ENCODE assay signal across 18 cellular contexts in genomic region chr4:1983053-1983845, GRCh38. TPM values are rescaled to one million over a fixed set of nuclear protein-coding genes. Genes with fewer than 3 reads are reported as not detected.
DNase-seq lines count a peak whose midpoint lies in the region; ATAC-seq and TF ChIP-seq lines count a peak whose summit lies in the region.
"Had no signal": no experiment of that assay in that cellular context is flagged by ENCODE, and none has a peak within 500 bp of the region (broad histone marks: within the 10 kb centered on the region; RNA-seq: fewer than 3 reads in every experiment).

No MANE protein-coding gene starts in this region.

- TF ChIP-seq CTCF in natural killer cell (IDR thresholded peaks at IDR 0.05) (no peak), RWPE1 (conservative IDR thresholded peaks at IDR 0.05; ENCODE audit: low read depth) (no peak), nephron progenitor cell (IDR thresholded peaks at IDR 0.05) (no peak)

- no peak for ATAC-seq in natural killer cell treated with Interleukin-12 subunit alpha and Interleukin-12 subunit beta and Interleukin-15 and Interleukin-18, amount 100 ng/mL, for 72 hours
- ATAC-seq in natural killer cell: no peak
- no peak for ATAC-seq in stimulated activated memory B cell treated with anti-CD40 and anti-IgM and Interleukin-4, amounts not matched to agents 10 μg/mL and 1 μg/mL and 100 μg/mL, for 72 hours

- CTCF ChIA-PET in RWPE1 (lab: Yijun Ruan, JAX): no interaction called here

- in situ Hi-C loops in HAP-1 (cut with MboI; ENCODE audit: low sequenced_read_pairs): no loop called here

- H3K4me1 ChIP-seq in HAP-1: no peaks in the 10 kb centered on the region

- H3K27me3 Mint-ChIP-seq in natural killer cell treated with Interleukin-12 subunit alpha and Interleukin-12 subunit beta and Interleukin-15 and Interleukin-18, amount 100 ng/mL, for 72 hours: no peaks in the 10 kb centered on the region
- H3K27me3 Mint-ChIP-seq in natural killer cell (ENCODE audit: low read depth in 2 of 2): no peaks in the 10 kb centered on the region
- H3K27me3 Mint-ChIP-seq in nephron progenitor cell (ENCODE audit: low read depth, poor library complexity): no peaks in the 10 kb centered on the region
- H3K27me3 Mint-ChIP-seq in stimulated activated memory B cell treated with anti-CD40 and anti-IgM and Interleukin-4, amounts not matched to agents 10 μg/mL and 1 μg/mL and 100 μg/mL, for 72 hours: no peaks in the 10 kb centered on the region
- H3K27me3 Mint-ChIP-seq: CD4-positive, alpha-beta memory T cell had no signal

- H3K36me3 Mint-ChIP-seq in natural killer cell treated with Interleukin-12 subunit alpha and Interleukin-12 subunit beta and Interleukin-15 and Interleukin-18, amount 100 ng/mL, for 72 hours: peaks cover 10% of the 10 kb centered on the region
- H3K36me3 Mint-ChIP-seq in natural killer cell (no peaks in the 10 kb centered on the region), nephron progenitor cell (ENCODE audit: low read depth) (peaks cover 38% of the 10 kb centered on the region)
- H3K36me3 Mint-ChIP-seq in stimulated activated memory B cell treated with anti-CD40 and anti-IgM and Interleukin-4, amounts not matched to agents 10 μg/mL and 1 μg/mL and 100 μg/mL, for 72 hours: peaks cover 51% of the 10 kb centered on the region

- H3K27ac ChIP-seq in RWPE1: peak overlapping the region; percentile 64

- POLR2A ChIA-PET in RWPE1 (lab: Yijun Ruan, JAX; ENCODE audit: low non-redundant PET): no interaction called here

- no peaks in the 10 kb centered on the region for H3K9me3 ChIP-seq in HAP-1
- H3K9me3 ChIP-seq: transverse colon had no signal

- peaks cover 89% of the 10 kb centered on the region for H3K36me3 ChIP-seq in HAP-1 (replicated peaks)

- no peak overlapping the region for H3K4me3 ChIP-seq in HAP-1
- H3K4me3 ChIP-seq: transverse colon had no signal

- no peak overlapping the region for H3K27ac Mint-ChIP-seq in natural killer cell treated with Interleukin-12 subunit alpha and Interleukin-12 subunit beta and Interleukin-15 and Interleukin-18, amount 100 ng/mL, for 72 hours
- H3K27ac Mint-ChIP-seq in natural killer cell (no peak overlapping the region), nephron progenitor cell (peak overlapping the region; percentile 90)
- no peak overlapping the region for H3K27ac Mint-ChIP-seq in stimulated activated memory B cell treated with anti-CD40 and anti-IgM and Interleukin-4, amounts not matched to agents 10 μg/mL and 1 μg/mL and 100 μg/mL, for 72 hours
- H3K27ac Mint-ChIP-seq: CD4-positive, alpha-beta memory T cell had no signal

- DNase-seq in natural killer cell treated with Interleukin-12 subunit alpha and Interleukin-12 subunit beta and Interleukin-15 and Interleukin-18, amount 100 ng/mL, for 72 hours (ENCODE audit: low spot score): peak; percentile 54
- DNase-seq in natural killer cell (no peak), RWPE1 (ENCODE audit: low spot score) (no peak), nephron progenitor cell (no peak), DMS53 treated with DMSO at 0.1 percent for 48 hours (lab: John Stamatoyannopoulos, UW; ENCODE audit: unreplicated experiment) (no peak), HAP-1 (ENCODE audit: low spot score in 2 of 2) (no peak)
- DNase-seq in effector CD4-positive, alpha-beta T cell: no peak
- DNase-seq: activated naive CD4-positive, alpha-beta T cell; anterior cingulate cortex; CD4-positive, alpha-beta memory T cell; DMS79 treated with DMSO at 0.1 percent for 48 hours; NCI-H1436; NCI-H526; retina; stimulated activated naive CD4-positive, alpha-beta T cell; T-helper 2 cell; transverse colon had no signal

- no peaks in the 10 kb centered on the region for H3K27me3 ChIP-seq in HAP-1 (ENCODE audit: low read depth)
- H3K27me3 ChIP-seq: transverse colon had no signal

- no peak overlapping the region for H3K4me3 Mint-ChIP-seq in natural killer cell treated with Interleukin-12 subunit alpha and Interleukin-12 subunit beta and Interleukin-15 and Interleukin-18, amount 100 ng/mL, for 72 hours
- H3K4me3 Mint-ChIP-seq in natural killer cell (no peak overlapping the region), nephron progenitor cell (no peak overlapping the region)
- no peak overlapping the region for H3K4me3 Mint-ChIP-seq in stimulated activated memory B cell treated with anti-CD40 and anti-IgM and Interleukin-4, amounts not matched to agents 10 μg/mL and 1 μg/mL and 100 μg/mL, for 72 hours
- H3K4me3 Mint-ChIP-seq: CD4-positive, alpha-beta memory T cell had no signal

- H3K9me3 Mint-ChIP-seq in natural killer cell treated with Interleukin-12 subunit alpha and Interleukin-12 subunit beta and Interleukin-15 and Interleukin-18, amount 100 ng/mL, for 72 hours: no peaks in the 10 kb centered on the region
- H3K9me3 Mint-ChIP-seq in natural killer cell (no peaks in the 10 kb centered on the region), nephron progenitor cell (no peaks in the 10 kb centered on the region)
- no peaks in the 10 kb centered on the region for H3K9me3 Mint-ChIP-seq in stimulated activated memory B cell treated with anti-CD40 and anti-IgM and Interleukin-4, amounts not matched to agents 10 μg/mL and 1 μg/mL and 100 μg/mL, for 72 hours
- H3K9me3 Mint-ChIP-seq: CD4-positive, alpha-beta memory T cell had no signal

- intact Hi-C loops in natural killer cell (cut with micrococcal nuclease): no loop called here

- peaks cover 0 to 11% of the 10 kb centered on the region in 2 donors for H3K4me1 Mint-ChIP-seq in natural killer cell treated with Interleukin-12 subunit alpha and Interleukin-12 subunit beta and Interleukin-15 and Interleukin-18, amount 100 ng/mL, for 72 hours (ENCODE audit: low read depth in 2 of 2)
- H3K4me1 Mint-ChIP-seq in natural killer cell (peaks cover 5 to 9% of the 10 kb centered on the region in 2 donors), nephron progenitor cell (peaks cover 3% of the 10 kb centered on the region)
- peaks cover 8% of the 10 kb centered on the region for H3K4me1 Mint-ChIP-seq in stimulated activated memory B cell treated with anti-CD40 and anti-IgM and Interleukin-4, amounts not matched to agents 10 μg/mL and 1 μg/mL and 100 μg/mL, for 72 hours

RNA-seq across cellular contexts. Expression of gene NELFA, which starts 25.5 kb away (rescaled TPM):
- 10 to 100 TPM; 29.6 to 59.3 TPM for total RNA-seq in natural killer cell treated with Interleukin-12 subunit alpha and Interleukin-12 subunit beta and Interleukin-15 and Interleukin-18, amount 100 ng/mL, for 72 hours
- total RNA-seq in natural killer cell: 10 to 100 TPM; 38.7 to 47.6 (median 46.0) TPM
